Comparison of ENCODE assay signal across 9 cellular contexts in genomic region chr12:94204647-94205247, GRCh38. TPM values are rescaled to one million over a fixed set of nuclear protein-coding genes. Genes with fewer than 3 reads are reported as not detected.
A peak's percentile ranks its signal among the peaks of the same experiment; 100 is the strongest.
DNase-seq lines count a peak whose midpoint lies in the region; ATAC-seq lines count a peak whose summit lies in the region.
"Had no signal": no experiment of that assay in that cellular context is flagged by ENCODE, and none has a peak within 500 bp of the region (broad histone marks: within the 10 kb centered on the region; RNA-seq: fewer than 3 reads in every experiment).

No MANE protein-coding gene starts in this region.

- peaks cover 6% of the 10 kb centered on the region for H3K36me3 Mint-ChIP-seq in activated naive CD4-positive, alpha-beta T cell treated with anti-CD3 and anti-CD28 coated beads for 36 hours (ENCODE audit: low read depth)
- peaks cover 44% of the 10 kb centered on the region for H3K36me3 Mint-ChIP-seq in activated naive CD4-positive, alpha-beta T cell treated with anti-CD3 and anti-CD28 coated beads, Interleukin-2, amount 10 ng/mL, durations not matched to agents 7 days and 5 days

- peak overlapping the region; percentile 81 for H3K27ac Mint-ChIP-seq in activated naive CD4-positive, alpha-beta T cell treated with anti-CD3 and anti-CD28 coated beads for 36 hours
- peak overlapping the region; percentile 82 for H3K27ac Mint-ChIP-seq in activated naive CD4-positive, alpha-beta T cell treated with anti-CD3 and anti-CD28 coated beads, Interleukin-2, amount 10 ng/mL, durations not matched to agents 7 days and 5 days
- H3K27ac Mint-ChIP-seq in stimulated activated naive CD8-positive, alpha-beta T cell treated with anti-CD3 and anti-CD28 coated beads, Interleukin-15, amount 100 ng/mL, for 72 hours, result peak overlapping the region; percentile 94 to 98

- DNase-seq in activated naive CD4-positive, alpha-beta T cell treated with anti-CD3 and anti-CD28 coated beads for 36 hours, result peak; percentile 60
- no peak for DNase-seq in activated naive CD4-positive, alpha-beta T cell treated with anti-CD3 and anti-CD28 coated beads, Interleukin-2, amount 50 U/mL, for 16 hours
- peak; percentile 34 for DNase-seq in activated naive CD4-positive, alpha-beta T cell treated with anti-CD3 and anti-CD28 coated beads, Interleukin-2, amount 10 ng/mL, durations not matched to agents 7 days and 5 days
- DNase-seq in stimulated activated naive CD8-positive, alpha-beta T cell treated with anti-CD3 and anti-CD28 coated beads, Interleukin-15, amount 100 ng/mL, for 72 hours, result peak in 1 of 2 donors; percentile 44
- DNase-seq in DMS53 (lab: John Stamatoyannopoulos, UW) (no peak), putamen (ENCODE audit: low spot score) (no peak)
- DNase-seq: sigmoid colon had no signal

- ATAC-seq in HG03558 (IDR thresholded peaks at IDR 0.05; ENCODE audit: extremely low read depth, unreplicated experiment), result peak; percentile 28
- ATAC-seq in stimulated activated naive CD8-positive, alpha-beta T cell treated with anti-CD3 and anti-CD28 coated beads, Interleukin-15, amount 100 ng/mL, for 72 hours, result peak; percentile 47
- no peak for ATAC-seq in HG03442 (IDR thresholded peaks at IDR 0.05; ENCODE audit: unreplicated experiment)

- no peaks in the 10 kb centered on the region for H3K27me3 Mint-ChIP-seq in activated naive CD4-positive, alpha-beta T cell treated with anti-CD3 and anti-CD28 coated beads for 36 hours (ENCODE audit: low read depth)
- no peaks in the 10 kb centered on the region for H3K27me3 Mint-ChIP-seq in activated naive CD4-positive, alpha-beta T cell treated with anti-CD3 and anti-CD28 coated beads, Interleukin-2, amount 10 ng/mL, durations not matched to agents 7 days and 5 days
- no peaks in the 10 kb centered on the region for H3K27me3 Mint-ChIP-seq in stimulated activated naive CD8-positive, alpha-beta T cell treated with anti-CD3 and anti-CD28 coated beads, Interleukin-15, amount 100 ng/mL, for 72 hours

- peaks cover 69% of the 10 kb centered on the region for H3K4me1 Mint-ChIP-seq in activated naive CD4-positive, alpha-beta T cell treated with anti-CD3 and anti-CD28 coated beads for 36 hours (ENCODE audit: low read depth)
- peaks cover 75% of the 10 kb centered on the region for H3K4me1 Mint-ChIP-seq in activated naive CD4-positive, alpha-beta T cell treated with anti-CD3 and anti-CD28 coated beads, Interleukin-2, amount 10 ng/mL, durations not matched to agents 7 days and 5 days
- H3K4me1 Mint-ChIP-seq in stimulated activated naive CD8-positive, alpha-beta T cell treated with anti-CD3 and anti-CD28 coated beads, Interleukin-15, amount 100 ng/mL, for 72 hours, result peaks cover 80% of the 10 kb centered on the region

- no peaks in the 10 kb centered on the region for H3K9me3 Mint-ChIP-seq in activated naive CD4-positive, alpha-beta T cell treated with anti-CD3 and anti-CD28 coated beads for 36 hours
- peaks cover 2% of the 10 kb centered on the region for H3K9me3 Mint-ChIP-seq in activated naive CD4-positive, alpha-beta T cell treated with anti-CD3 and anti-CD28 coated beads, Interleukin-2, amount 10 ng/mL, durations not matched to agents 7 days and 5 days
- no peaks in the 10 kb centered on the region for H3K9me3 Mint-ChIP-seq in stimulated activated naive CD8-positive, alpha-beta T cell treated with anti-CD3 and anti-CD28 coated beads, Interleukin-15, amount 100 ng/mL, for 72 hours

- H3K4me3 Mint-ChIP-seq in activated naive CD4-positive, alpha-beta T cell treated with anti-CD3 and anti-CD28 coated beads for 36 hours, result peak overlapping the region; percentile 73
- peak overlapping the region; percentile 14 for H3K4me3 Mint-ChIP-seq in activated naive CD4-positive, alpha-beta T cell treated with anti-CD3 and anti-CD28 coated beads, Interleukin-2, amount 10 ng/mL, durations not matched to agents 7 days and 5 days
- H3K4me3 Mint-ChIP-seq in stimulated activated naive CD8-positive, alpha-beta T cell treated with anti-CD3 and anti-CD28 coated beads, Interleukin-15, amount 100 ng/mL, for 72 hours, result peak overlapping the region; percentile 80 to 93

- intact Hi-C loops in activated naive CD4-positive, alpha-beta T cell treated with anti-CD3 and anti-CD28 coated beads for 36 hours (cut with micrococcal nuclease), result loop anchor here (2.0 to 10.0 kb wide), 5 partner anchors 422 to 1280 kb away; partner anchors contain the start of genes CRADD, EEA1 and NDUFA12

- CTCF ChIA-PET in activated naive CD4-positive, alpha-beta T cell treated with anti-CD3 and anti-CD28 coated beads for 36 hours (lab: Charles Lee), result interaction anchor here (1.0 kb wide), 1 partner anchor 15 kb away, joined by 3 read pairs; no protein-coding TSS in a partner anchor
- CTCF ChIA-PET in activated naive CD4-positive, alpha-beta T cell treated with anti-CD3 and anti-CD28 coated beads, Interleukin-2, amount 10 ng/mL, durations not matched to agents 7 days and 5 days (lab: Charles Lee), result interaction anchor here (1.5 to 1.7 kb wide), 2 partner anchors 32 to 225 kb away, joined by 5 read pairs; no protein-coding TSS in a partner anchor

RNA-seq across cellular contexts. Expression of gene PLXNC1, which starts 56.4 kb away (rescaled TPM):
- total RNA-seq in activated naive CD4-positive, alpha-beta T cell treated with anti-CD3 and anti-CD28 coated beads for 36 hours, result 1 to 10 TPM; 3.6 to 4.0 TPM

Comparison
In these comparisons a context has a peak if more than half of its experiments do, and no peak if none do; other contexts are left out.
1. DNase-seq: peak in activated naive CD4-positive, alpha-beta T cell treated with anti-CD3 and anti-CD28 coated beads for 36 hours (single experiment) and activated naive CD4-positive, alpha-beta T cell treated with anti-CD3 and anti-CD28 coated beads, Interleukin-2, amount 10 ng/mL, durations not matched to agents 7 days and 5 days (single experiment); none in activated naive CD4-positive, alpha-beta T cell treated with anti-CD3 and anti-CD28 coated beads, Interleukin-2, amount 50 U/mL, for 16 hours (single experiment), DMS53 (single experiment) and putamen (single experiment).
2. H3K4me3 Mint-ChIP-seq: peak in every context shown above with its lines; median percentile 86 in stimulated activated naive CD8-positive, alpha-beta T cell treated with anti-CD3 and anti-CD28 coated beads, Interleukin-15, amount 100 ng/mL, for 72 hours; 73 in activated naive CD4-positive, alpha-beta T cell treated with anti-CD3 and anti-CD28 coated beads for 36 hours; 14 in activated naive CD4-positive, alpha-beta T cell treated with anti-CD3 and anti-CD28 coated beads, Interleukin-2, amount 10 ng/mL, durations not matched to agents 7 days and 5 days.
3. Peak in every context shown above with its lines, with median percentiles within 50 percentile points of each other: H3K27ac Mint-ChIP-seq.